In the genomic region with DNA sequence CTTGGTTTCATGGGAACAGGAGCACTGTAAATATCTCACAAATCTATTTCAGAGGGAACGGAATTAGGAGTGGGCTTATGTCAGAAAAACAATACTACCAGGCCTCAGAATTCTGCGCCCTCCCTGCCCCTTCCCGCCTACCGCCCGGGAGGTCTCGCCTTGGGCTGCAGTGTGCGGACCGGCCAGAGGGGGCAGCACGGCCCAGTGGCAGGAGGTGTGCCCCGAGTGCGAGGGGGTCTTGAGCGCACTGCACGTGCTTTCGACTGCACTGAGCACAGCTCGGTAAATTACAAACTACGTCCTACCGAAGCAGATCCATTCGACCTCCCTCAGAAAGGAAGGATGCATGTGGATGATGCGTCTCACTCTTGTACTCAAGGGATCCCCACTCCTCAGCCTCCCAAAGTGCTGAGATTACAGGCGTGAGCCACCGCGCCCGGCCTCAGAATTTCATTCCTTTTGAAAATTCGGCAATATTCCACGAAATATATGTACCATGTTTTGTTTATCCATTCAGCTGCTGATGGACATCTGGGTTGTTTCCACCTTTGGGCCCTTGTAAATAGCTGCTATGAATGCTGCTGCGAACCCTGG, we compare ENCODE assay signal across 9 cellular contexts.
DNase-seq lines count a peak whose midpoint lies in the region; ATAC-seq and TF ChIP-seq lines count a peak whose summit lies in the region.
"Had no signal": no experiment of that assay in that cellular context is flagged by ENCODE, and none has a peak within 500 bp of the region (broad histone marks: within the 10 kb centered on the region; RNA-seq: fewer than 3 reads in every experiment).

No MANE protein-coding gene starts in this region.

- no peaks in the 10 kb centered on the region for H4K20me1 ChIP-seq in neural progenitor cell (ENCODE audit: low read depth)

- peaks cover 4% of the 10 kb centered on the region for H3K9me3 ChIP-seq in neural progenitor cell (ENCODE audit: low read depth)

- TF ChIP-seq CTCF in HFF-Myc (IDR thresholded peaks at IDR 0.05; ENCODE audit: low read depth, low read length, missing control alignments) (peak; percentile 54), chondrocyte (IDR thresholded peaks at IDR 0.05) (peak; percentile 71), neural progenitor cell (IDR thresholded peaks at IDR 0.05) (peak; percentile 73)

- H3K4me3 ChIP-seq in HFF-Myc (replicated peaks; ENCODE audit: low read depth, low read length) (no peak overlapping the region), neural progenitor cell (no peak overlapping the region)

- POLR2A ChIA-PET in activated CD4-positive, alpha-beta T cell treated with anti-CD3 and anti-CD28 coated beads for 36 hours (lab: Charles Lee), result no interaction called here

- H3K4me3 Mint-ChIP-seq in activated CD4-positive, alpha-beta T cell treated with anti-CD3 and anti-CD28 coated beads for 36 hours, result no peak overlapping the region
- no peak overlapping the region for H3K4me3 Mint-ChIP-seq in chondrocyte (ENCODE audit: unreplicated experiment)
- no peak overlapping the region for H3K4me3 Mint-ChIP-seq in neural progenitor cell
- H3K4me3 Mint-ChIP-seq in activated T-helper 17 cell treated with anti-CD3 and anti-CD28 coated beads, Interleukin-2, amount 50 U/mL, for 72 hours, result no peak overlapping the region
- H3K4me3 Mint-ChIP-seq: brain had no signal

- no peak for ATAC-seq in activated CD4-positive, alpha-beta T cell treated with anti-CD3 and anti-CD28 coated beads for 36 hours
- no peak for ATAC-seq in activated T-helper 17 cell treated with anti-CD3 and anti-CD28 coated beads, Interleukin-2, amount 50 U/mL, for 72 hours (replicated peaks)

- H3K36me3 ChIP-seq in neural progenitor cell, result no peaks in the 10 kb centered on the region

- H2AFZ ChIP-seq in neural progenitor cell (replicated peaks), result no peak overlapping the region

- H3K4me1 Mint-ChIP-seq in activated CD4-positive, alpha-beta T cell treated with anti-CD3 and anti-CD28 coated beads for 36 hours, result no peaks in the 10 kb centered on the region
- H3K4me1 Mint-ChIP-seq in chondrocyte (ENCODE audit: low read depth) (no peaks in the 10 kb centered on the region), neural progenitor cell (no peaks in the 10 kb centered on the region)
- H3K4me1 Mint-ChIP-seq in activated T-helper 17 cell treated with anti-CD3 and anti-CD28 coated beads, Interleukin-2, amount 50 U/mL, for 72 hours, result no peaks in the 10 kb centered on the region
- H3K4me1 Mint-ChIP-seq: brain had no signal

- no peak overlapping the region for H3K27ac ChIP-seq in neural progenitor cell

- H3K36me3 Mint-ChIP-seq in activated CD4-positive, alpha-beta T cell treated with anti-CD3 and anti-CD28 coated beads for 36 hours (ENCODE audit: low read depth), result peaks cover 5% of the 10 kb centered on the region
- peaks cover 7% of the 10 kb centered on the region for H3K36me3 Mint-ChIP-seq in chondrocyte (ENCODE audit: low read depth)
- no peaks in the 10 kb centered on the region for H3K36me3 Mint-ChIP-seq in neural progenitor cell
- H3K36me3 Mint-ChIP-seq in activated T-helper 17 cell treated with anti-CD3 and anti-CD28 coated beads, Interleukin-2, amount 50 U/mL, for 72 hours (ENCODE audit: low read depth), result no peaks in the 10 kb centered on the region

- H3K9ac ChIP-seq in neural progenitor cell, result no peak overlapping the region

- H3K27ac Mint-ChIP-seq in activated CD4-positive, alpha-beta T cell treated with anti-CD3 and anti-CD28 coated beads for 36 hours, result no peak overlapping the region
- H3K27ac Mint-ChIP-seq in chondrocyte (ENCODE audit: unreplicated experiment) (no peak overlapping the region), neural progenitor cell (no peak overlapping the region)
- no peak overlapping the region for H3K27ac Mint-ChIP-seq in activated T-helper 17 cell treated with anti-CD3 and anti-CD28 coated beads, Interleukin-2, amount 50 U/mL, for 72 hours
- H3K27ac Mint-ChIP-seq: brain had no signal

- no peaks in the 10 kb centered on the region for H3F3A ChIP-seq in neural progenitor cell (ENCODE audit: low read depth)

- no peaks in the 10 kb centered on the region for H3K79me2 ChIP-seq in neural progenitor cell (ENCODE audit: low read depth)

- H3K4me2 ChIP-seq in neural progenitor cell, result no peak overlapping the region

- H3K27me3 Mint-ChIP-seq in activated CD4-positive, alpha-beta T cell treated with anti-CD3 and anti-CD28 coated beads for 36 hours, result peaks cover 7% of the 10 kb centered on the region
- H3K27me3 Mint-ChIP-seq in chondrocyte (ENCODE audit: low read depth) (peaks cover 15% of the 10 kb centered on the region), neural progenitor cell (ENCODE audit: insufficient read depth, low read depth) (peaks cover 2% of the 10 kb centered on the region)
- H3K27me3 Mint-ChIP-seq in activated T-helper 17 cell treated with anti-CD3 and anti-CD28 coated beads, Interleukin-2, amount 50 U/mL, for 72 hours, result no peaks in the 10 kb centered on the region

- peak; percentile 46 for DNase-seq in activated CD4-positive, alpha-beta T cell treated with anti-CD3 and anti-CD28 coated beads for 36 hours
- DNase-seq in activated CD4-positive, alpha-beta T cell treated with anti-CD3 and anti-CD28 coated beads for 4 hours, result no peak
- DNase-seq in HFF-Myc (ENCODE audit: extremely low read depth, low read depth), result no peak
- DNase-seq in chondrocyte (ENCODE audit: low spot score), result no peak
- peak; percentile 59 for DNase-seq in neural progenitor cell (ENCODE audit: low spot score)
- DNase-seq in NK-92 (lab: John Stamatoyannopoulos, UW; ENCODE audit: unreplicated experiment), result no peak
- DNase-seq in NCI-H187 (lab: John Stamatoyannopoulos, UW), result no peak

- CTCF ChIA-PET in activated CD4-positive, alpha-beta T cell treated with anti-CD3 and anti-CD28 coated beads for 36 hours (lab: Charles Lee), result interaction anchor here (0.9 to 2.2 kb wide), 9 partner anchors 8 to 304 kb away, joined by 3 to 7 read pairs (median 4); no protein-coding TSS in a partner anchor

- H3K4me1 ChIP-seq in neural progenitor cell, result no peaks in the 10 kb centered on the region

- intact Hi-C loops in activated CD4-positive, alpha-beta T cell treated with anti-CD3 and anti-CD28 coated beads for 36 hours (cut with DNase I, micrococcal nuclease), result no loop called here

- H3K9me3 Mint-ChIP-seq in activated CD4-positive, alpha-beta T cell treated with anti-CD3 and anti-CD28 coated beads for 36 hours (ENCODE audit: low read depth), result peaks cover 6% of the 10 kb centered on the region
- peaks cover 9% of the 10 kb centered on the region for H3K9me3 Mint-ChIP-seq in chondrocyte (ENCODE audit: low read depth)
- peaks cover 9% of the 10 kb centered on the region for H3K9me3 Mint-ChIP-seq in neural progenitor cell
- peaks cover 5% of the 10 kb centered on the region for H3K9me3 Mint-ChIP-seq in activated T-helper 17 cell treated with anti-CD3 and anti-CD28 coated beads, Interleukin-2, amount 50 U/mL, for 72 hours

- H3K27me3 ChIP-seq in neural progenitor cell, result peaks cover 10% of the 10 kb centered on the region

Comparison
In these comparisons a context has a peak if more than half of its experiments do, and no peak if none do; other contexts are left out.
1. DNase-seq: peak in activated CD4-positive, alpha-beta T cell treated with anti-CD3 and anti-CD28 coated beads for 36 hours (single experiment) and neural progenitor cell (single experiment); none in activated CD4-positive, alpha-beta T cell treated with anti-CD3 and anti-CD28 coated beads for 4 hours (0 of 2), HFF-Myc (single experiment), chondrocyte (single experiment), NK-92 (single experiment) and NCI-H187 (0 of 2).
2. Peak in every context shown above with its lines, with median percentiles within 50 percentile points of each other: CTCF ChIP-seq.